In genomic region chr15:23384371-23384770, GRCh38 we compare ENCODE assay signal across 22 cellular contexts. TPM values are rescaled to one million over a fixed set of nuclear protein-coding genes. Genes with fewer than 3 reads are reported as not detected.
"Had no signal": no experiment of that assay in that cellular context is flagged by ENCODE, and none has a peak within 500 bp of the region (broad histone marks: within the 10 kb centered on the region; RNA-seq: fewer than 3 reads in every experiment).

No MANE protein-coding gene starts in this region.

- H3K4me1 Mint-ChIP-seq: nephron had no signal

- H3K4me3 Mint-ChIP-seq: activated naive CD4-positive, alpha-beta T cell treated with anti-CD3 and anti-CD28 coated beads for 36 hours; activated T-cell treated with anti-CD3 and anti-CD28 coated beads, Interleukin-2, amount 50 U/mL, for 4 hours; nephron had no signal

- H3K9me3 Mint-ChIP-seq: activated naive CD4-positive, alpha-beta T cell treated with anti-CD3 and anti-CD28 coated beads for 36 hours; activated T-cell treated with anti-CD3 and anti-CD28 coated beads, Interleukin-2, amount 50 U/mL, for 4 hours had no signal

- ATAC-seq: activated T-cell treated with anti-CD3 and anti-CD28 coated beads, Interleukin-2, amount 50 U/mL, for 4 hours; body of pancreas; left lobe of liver had no signal

- H3K36me3 ChIP-seq: colonic mucosa, sigmoid colon, tibial artery had no signal

- H3K27ac Mint-ChIP-seq: activated naive CD4-positive, alpha-beta T cell treated with anti-CD3 and anti-CD28 coated beads for 36 hours; nephron had no signal

- H3K9me3 ChIP-seq: body of pancreas, colonic mucosa, sigmoid colon, tibial artery had no signal

- H3K27ac ChIP-seq: body of pancreas, colonic mucosa, sigmoid colon, tibial artery, VCaP had no signal

- H3K4me3 ChIP-seq: body of pancreas, colonic mucosa, lung, sigmoid colon, tibial artery had no signal

- H3K4me1 ChIP-seq: body of pancreas, colonic mucosa, sigmoid colon, tibial artery had no signal

- H3K27me3 ChIP-seq: body of pancreas, colonic mucosa, sigmoid colon, tibial artery had no signal

- DNase-seq: activated CD4-positive, alpha-beta T cell treated with anti-CD3 and anti-CD28 coated beads, Interleukin-2, amount 50 U/mL, for 1 hour; activated CD4-positive, CD25-positive, alpha-beta regulatory T cell treated with anti-CD3 and anti-CD28 coated beads, Interleukin-2, amount 50 U/mL, for 72 hours; activated CD8-positive, alpha-beta memory T cell treated with anti-CD3 and anti-CD28 coated beads, Interleukin-2, amount 50 U/mL, for 4 hours; activated naive CD4-positive, alpha-beta T cell treated with anti-CD3 and anti-CD28 coated beads for 36 hours; activated T-cell treated with anti-CD3 and anti-CD28 coated beads, Interleukin-2, amount 50 U/mL, for 4 hours; body of pancreas; caudate nucleus; colonic mucosa; foreskin melanocyte; glutamatergic neuron; sigmoid colon; stimulated activated CD4-positive, alpha-beta T cell treated with anti-CD3 and anti-CD28 coated beads, Interleukin-4, amount 100 ng/mL, for 4 hours; stimulated activated naive CD4-positive, alpha-beta T cell; substantia nigra; tibial artery had no signal

RNA-seq across cellular contexts. Expression of gene GOLGA8S, which starts 29.8 kb away (rescaled TPM):
- total RNA-seq: activated T-cell treated with anti-CD3 and anti-CD28 coated beads, Interleukin-2, amount 50 U/mL, for 4 hours; epithelial cell of proximal tubule had no signal
- polyA plus RNA-seq: keratinocyte had no signal

RNA-seq across cellular contexts. Expression of gene GOLGA6L26, which starts 50.4 kb away (rescaled TPM):
- total RNA-seq: activated naive CD4-positive, alpha-beta T cell treated with anti-CD3 and anti-CD28 coated beads for 36 hours; activated T-cell treated with anti-CD3 and anti-CD28 coated beads, Interleukin-2, amount 50 U/mL, for 4 hours; body of pancreas; colonic mucosa; epithelial cell of proximal tubule; left lobe of liver; lung; sigmoid colon; urinary bladder had no signal
- polyA plus RNA-seq: keratinocyte, lung, urinary bladder had no signal
